19 cellular contexts compared by ENCODE assay signal in the genomic region with DNA sequence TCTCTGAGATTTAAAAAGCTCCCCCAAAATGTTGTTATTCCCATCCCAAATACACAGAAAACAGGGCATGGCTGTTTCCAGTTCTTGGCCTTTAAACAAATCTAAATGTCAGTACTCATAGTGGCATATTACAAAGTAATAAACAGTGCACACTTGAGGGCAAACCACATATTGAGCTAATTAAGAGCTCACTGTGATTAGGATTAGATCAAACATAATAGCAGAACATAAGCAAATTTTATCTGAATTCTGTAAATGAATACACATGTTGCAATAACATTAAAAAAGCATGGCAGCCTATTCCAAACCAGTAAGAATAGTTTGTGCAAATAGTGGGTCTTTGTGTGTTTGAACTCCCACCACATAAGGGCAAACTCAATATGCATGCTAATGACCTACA.
"Had no signal": no experiment of that assay in that cellular context is flagged by ENCODE, and none has a peak within 500 bp of the region (broad histone marks: within the 10 kb centered on the region; RNA-seq: fewer than 3 reads in every experiment).

No MANE protein-coding gene starts in this region.

- H3K27ac ChIP-seq: SJCRH30 had no signal

- H3K27me3 Mint-ChIP-seq: T-cell had no signal

- DNase-seq: KBM-7; MV-4-11; NCI-H1048; NCI-H1105; NCI-H146; NCI-H1694 treated with DMSO at 0.1 percent for 48 hours; NCI-H2081; NCI-H2107; NCI-H2227 treated with DMSO at 0.1 percent for 48 hours; NCI-H524; NK-92 treated with Interleukin-12 subunit alpha and Interleukin-12 subunit beta, amount 100 ng/mL, for 24 hours; PC-3; SHP77 treated with DMSO at 0.1 percent for 48 hours; SJCRH30; SW 1271; T-cell had no signal

- ATAC-seq: Panc1, PC-3, Right ventricle myocardium inferior, T-cell had no signal

- H3K27ac Mint-ChIP-seq: T-helper 1 cell treated with Interleukin-12 subunit alpha and Interleukin-12 subunit beta and Interleukin-4 antibody, amounts not matched to agents 30 μg/mL and 1 μg/mL, for 36 hours had no signal

- H3K4me3 ChIP-seq: SJCRH30 had no signal

- H3K27me3 ChIP-seq: SJCRH30 had no signal

- H3K4me1 Mint-ChIP-seq: T-cell had no signal

- H3K9me3 Mint-ChIP-seq: T-cell; T-helper 1 cell treated with Interleukin-12 subunit alpha and Interleukin-12 subunit beta and Interleukin-4 antibody, amounts not matched to agents 30 μg/mL and 1 μg/mL, for 36 hours had no signal

- H3K4me3 Mint-ChIP-seq: T-cell; T-helper 1 cell treated with Interleukin-12 subunit alpha and Interleukin-12 subunit beta and Interleukin-4 antibody, amounts not matched to agents 30 μg/mL and 1 μg/mL, for 36 hours had no signal
